Comparison of ENCODE assay signal across 17 cellular contexts in the genomic region with DNA sequence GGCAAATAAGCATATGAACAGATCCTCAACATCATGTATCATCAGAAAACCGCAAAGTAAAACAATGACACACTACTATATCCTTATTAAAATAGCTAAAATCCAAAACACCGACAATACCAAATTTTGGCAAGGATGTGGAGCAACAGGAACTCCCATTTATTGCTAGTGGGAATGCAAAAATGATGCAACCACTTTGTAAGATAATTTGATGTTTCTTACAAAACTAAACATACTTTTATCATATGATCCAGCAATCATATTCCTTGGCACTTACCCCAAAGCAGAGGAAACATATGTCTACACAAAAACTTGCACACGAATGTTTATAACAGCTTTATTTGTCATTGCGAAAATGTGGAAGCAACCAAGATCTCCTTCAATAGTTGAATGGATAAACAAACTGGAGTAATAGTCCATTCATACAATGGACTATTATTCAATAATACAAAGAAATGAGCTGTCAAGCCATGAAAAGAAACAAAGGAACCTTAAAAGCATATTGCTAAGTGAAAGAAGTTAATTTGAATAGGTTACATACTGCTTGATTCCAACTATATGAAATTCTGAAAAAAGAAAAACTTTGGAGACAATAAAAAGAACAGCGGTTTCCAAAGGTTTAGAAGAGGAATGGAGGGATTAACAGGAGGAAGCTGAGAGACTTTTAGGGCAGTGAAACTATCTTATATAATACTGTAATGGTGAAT.
DNase-seq lines count a peak whose midpoint lies in the region; ATAC-seq and TF ChIP-seq lines count a peak whose summit lies in the region.
"Had no signal": no experiment of that assay in that cellular context is flagged by ENCODE, and none has a peak within 500 bp of the region (broad histone marks: within the 10 kb centered on the region; RNA-seq: fewer than 3 reads in every experiment).

No MANE protein-coding gene starts in this region.

- peaks cover 32% of the 10 kb centered on the region for H3K36me3 ChIP-seq in adipocyte (ENCODE audit: control insufficient read depth, insufficient read depth, low read length, severe bottlenecking)
- H3K36me3 ChIP-seq: MG63 had no signal

- H3K9ac ChIP-seq in adipocyte (ENCODE audit: low read length): no peak overlapping the region
- H3K9ac ChIP-seq: BLaER1 treated with 17β-estradiol and CSF1 and Interleukin-3, amounts not matched to agents 10 nM and 100 nM had no signal

- no peak for TF ChIP-seq CTCF in fibroblast of pulmonary artery (IDR thresholded peaks at IDR 0.05; ENCODE audit: low read length, missing control alignments)

- H3K4me1 ChIP-seq in adipocyte (ENCODE audit: control insufficient read depth, insufficient read depth, low read length): no peaks in the 10 kb centered on the region
- H3K4me1 ChIP-seq: BLaER1 treated with 17β-estradiol and CSF1 and Interleukin-3, amounts not matched to agents 10 nM and 100 nM had no signal

- no peak overlapping the region for H3K4me3 Mint-ChIP-seq in effector memory CD8-positive, alpha-beta T cell
- H3K4me3 Mint-ChIP-seq: CD8-positive, alpha-beta memory T cell had no signal

- H3K4me3 ChIP-seq in adipocyte (ENCODE audit: low read length) (no peak overlapping the region), fibroblast of pulmonary artery (replicated peaks; ENCODE audit: low read depth, low read length) (no peak overlapping the region)
- H3K4me3 ChIP-seq: BLaER1 treated with 17β-estradiol and CSF1 and Interleukin-3, amounts not matched to agents 10 nM and 100 nM; MG63 had no signal

- H3K27ac Mint-ChIP-seq in effector memory CD8-positive, alpha-beta T cell: peak overlapping the region in 1 of 2 donors; percentile 9

- no peaks in the 10 kb centered on the region for H3K27me3 ChIP-seq in adipocyte (replicated peaks; ENCODE audit: control insufficient read depth, insufficient read depth, low read length)
- H3K27me3 ChIP-seq: BLaER1 treated with 17β-estradiol and CSF1 and Interleukin-3, amounts not matched to agents 10 nM and 100 nM; MG63 had no signal

- peaks cover 0 to 2% of the 10 kb centered on the region in 2 donors for H3K4me1 Mint-ChIP-seq in effector memory CD8-positive, alpha-beta T cell (ENCODE audit: low read depth in 2 of 2)

- H3K36me3 Mint-ChIP-seq in effector memory CD8-positive, alpha-beta T cell (ENCODE audit: insufficient read depth): peaks cover 16% of the 10 kb centered on the region

- no peak for ATAC-seq in GM21529 (IDR thresholded peaks at IDR 0.05; ENCODE audit: unreplicated experiment)
- no peak for ATAC-seq in effector memory CD8-positive, alpha-beta T cell (replicated peaks)
- ATAC-seq: Right ventricle myocardium inferior had no signal

- no peaks in the 10 kb centered on the region for H3K27me3 Mint-ChIP-seq in effector memory CD8-positive, alpha-beta T cell
- H3K27me3 Mint-ChIP-seq: CD8-positive, alpha-beta memory T cell had no signal

- H3K9me3 ChIP-seq in adipocyte (ENCODE audit: control insufficient read depth, low read length): peaks cover 11% of the 10 kb centered on the region

- H3K9me3 Mint-ChIP-seq in effector memory CD8-positive, alpha-beta T cell: peaks cover 0 to 1% of the 10 kb centered on the region in 2 donors

- DNase-seq in GM04504 (ENCODE audit: low read depth) (peak; percentile 7), adipocyte (ENCODE audit: low read depth) (peak; percentile 4), fibroblast of pulmonary artery (ENCODE audit: low read depth) (peak; percentile 48), pons (ENCODE audit: low spot score) (peak; percentile 37), occipital lobe (lab: John Stamatoyannopoulos, UW) (no peak)
- DNase-seq in effector memory CD8-positive, alpha-beta T cell: no peak
- DNase-seq: CD8-positive, alpha-beta memory T cell; Karpas-422; MG63; NCI-H1092 treated with DMSO at 0.1 percent for 48 hours; NCI-H2081; NCI-H2171 treated with DMSO at 0.1 percent for 48 hours; NCI-H446; NCI-H69 had no signal

Comparison
In these comparisons a context has a peak if more than half of its experiments do, and no peak if none do; other contexts are left out.
1. DNase-seq: peak in GM04504 (single experiment), adipocyte (single experiment), fibroblast of pulmonary artery (single experiment) and pons (single experiment); none in occipital lobe (single experiment) and effector memory CD8-positive, alpha-beta T cell (0 of 3).